1 cellular context compared by ENCODE assay signal in genomic region chr7:74612015-74612829, GRCh38.
TF ChIP-seq lines count a peak whose summit lies in the region.

No MANE protein-coding gene starts in this region.

TF ChIP-seq in HepG2, 621 proteins besides CTCF, POLR2A, EP300 and RAD21 (continued from another document):
- TF ChIP-seq ZNF687 (CRISPR knock-in tag; IDR thresholded peaks at IDR 0.05), result peak; percentile 79
- TF ChIP-seq SOX6 (IDR thresholded peaks at IDR 0.05), result no peak
- TF ChIP-seq SOX6 (CRISPR knock-in tag; IDR thresholded peaks at IDR 0.05), result peak; percentile 51
